In genomic region chr1:77796695-77797405, GRCh38 we compare ENCODE assay signal across 19 cellular contexts. TPM values are rescaled to one million over a fixed set of nuclear protein-coding genes. Genes with fewer than 3 reads are reported as not detected.
DNase-seq lines count a peak whose midpoint lies in the region; ATAC-seq, FAIRE-seq and TF ChIP-seq lines count a peak whose summit lies in the region.
"Had no signal": no experiment of that assay in that cellular context is flagged by ENCODE, and none has a peak within 500 bp of the region (broad histone marks: within the 10 kb centered on the region; RNA-seq: fewer than 3 reads in every experiment).

No MANE protein-coding gene starts in this region.

- H3K79me2 ChIP-seq in endothelial cell of umbilical vein (ENCODE audit: control insufficient read depth, insufficient read depth, low read length) = peaks cover 3% of the 10 kb centered on the region
- H3K79me2 ChIP-seq: parathyroid adenoma had no signal

- no peak for ATAC-seq in GM21529 (IDR thresholded peaks at IDR 0.05; ENCODE audit: unreplicated experiment)
- ATAC-seq in HG02981 (IDR thresholded peaks at IDR 0.05; ENCODE audit: unreplicated experiment) = no peak

- FAIRE-seq in endothelial cell of umbilical vein (lab: Jason Lieb, UNC) = peak; percentile 83
- FAIRE-seq: bronchial epithelial cell had no signal

- TF ChIP-seq POLR2A in endothelial cell of umbilical vein (IDR thresholded peaks at IDR 0.05; ENCODE audit: low read depth, low read length) = peak; percentile 44

- no peak overlapping the region for H2AFZ ChIP-seq in endothelial cell of umbilical vein (ENCODE audit: low read depth, low read length)
- H2AFZ ChIP-seq: parathyroid adenoma had no signal

- intact Hi-C loops in endothelial cell of umbilical vein (cut with micrococcal nuclease) = loop anchor here (1.0 kb wide), 1 partner anchor 18 kb away; the partner anchor contains the start of gene MIGA1

- H3K27me3 ChIP-seq in endothelial cell of umbilical vein (ENCODE audit: control insufficient read depth in 2 of 2, insufficient read depth in 2 of 2, low read length in 2 of 2) = no peaks in the 10 kb centered on the region
- H3K27me3 ChIP-seq: esophagus muscularis mucosa, Peyer's patch had no signal

- H3K36me3 ChIP-seq in endothelial cell of umbilical vein (ENCODE audit: control insufficient read depth in 2 of 2, extremely low read depth in 1 of 2, insufficient read depth in 2 of 2, low read length in 2 of 2) = peaks cover 3 to 6% of the 10 kb centered on the region in 2 experiments

- H4K20me1 ChIP-seq in endothelial cell of umbilical vein (replicated peaks; ENCODE audit: control insufficient read depth, extremely low read depth, insufficient read depth, low read length) = no peaks in the 10 kb centered on the region

- dilution Hi-C loops in endothelial cell of umbilical vein (cut with MboI; ENCODE audit: extremely low pct_ligation_motif_present, low sequenced_read_pairs) = no loop called here

- peaks cover 22% of the 10 kb centered on the region for H3K4me1 ChIP-seq in endothelial cell of umbilical vein (ENCODE audit: control insufficient read depth, extremely low read depth, insufficient read depth, low read length)
- H3K4me1 ChIP-seq: parathyroid adenoma, Peyer's patch had no signal

- no peaks in the 10 kb centered on the region for H3K9me1 ChIP-seq in endothelial cell of umbilical vein (replicated peaks; ENCODE audit: control insufficient read depth, extremely low read depth, insufficient read depth, low read length)

- DNase-seq in G401 (ENCODE audit: low spot score) (peak; percentile 8), RPMI7951 (ENCODE audit: low read depth) (peak; percentile 52), endothelial cell of umbilical vein (ENCODE audit: low read depth, low spot score) (peak; percentile 92), pons (ENCODE audit: low spot score) (peak; percentile 95), NCI-H2029 (lab: John Stamatoyannopoulos, UW) (no peak), HCEC 1CT (no peak)
- DNase-seq: activated CD4-positive, alpha-beta T cell treated with anti-CD3 and anti-CD28 coated beads, Interleukin-2, amount 50 U/mL, for 4 hours; activated effector memory CD4-positive, alpha-beta T cell treated with anti-CD3 and anti-CD28 coated beads, Interleukin-2, amount 50 U/mL, for 16 hours; DMS79 treated with DMSO at 0.1 percent for 48 hours; MM.1S; NCI-H345; Peyer's patch; stimulated activated CD4-positive, alpha-beta T cell treated with anti-CD3 and anti-CD28 coated beads, Interleukin-2, amount 100 ng/mL, for 24 hours had no signal

- POLR2A ChIA-PET in endothelial cell of umbilical vein (lab: Charles Lee) = interaction anchor here (1.3 kb wide), 1 partner anchor 182 kb away, joined by 4 read pairs; the partner anchor contains the start of gene FUBP1

- BruUV-seq in endothelial cell of umbilical vein (replicated peaks; lab: Mats Ljungman, UMichigan) = no TSS peak

- H3K9ac ChIP-seq in endothelial cell of umbilical vein (replicated peaks; ENCODE audit: extremely low read depth, insufficient read depth, low read length) = no peak overlapping the region
- H3K9ac ChIP-seq: parathyroid adenoma had no signal

- peak overlapping the region; percentile 24 for H3K4me2 ChIP-seq in endothelial cell of umbilical vein (ENCODE audit: insufficient read depth, low read length)

- peak overlapping the region; percentile 15 for H3K27ac ChIP-seq in endothelial cell of umbilical vein (ENCODE audit: insufficient read depth, low read depth, low read length)
- H3K27ac ChIP-seq: esophagus muscularis mucosa, HL-60, parathyroid adenoma, Peyer's patch had no signal

- H3K9me3 ChIP-seq in endothelial cell of umbilical vein (replicated peaks; ENCODE audit: control insufficient read depth, insufficient read depth, low read length) = no peaks in the 10 kb centered on the region
- H3K9me3 ChIP-seq: esophagus muscularis mucosa, Peyer's patch had no signal

- in situ Hi-C loops in G401 (cut with HindIII; ENCODE audit: low sequenced_read_pairs) = no loop called here

- no peak for TF ChIP-seq CTCF in endothelial cell of umbilical vein (IDR thresholded peaks at IDR 0.05; ENCODE audit: extremely low read depth in 1 of 2, insufficient read depth in 1 of 2, low read depth in 1 of 2, low read length in 2 of 2)

- no peak overlapping the region for H3K4me3 ChIP-seq in endothelial cell of umbilical vein (replicated peaks in 1 of 3; ENCODE audit: insufficient read depth in 1 of 3, low read depth in 1 of 3, low read length in 3 of 3)
- H3K4me3 ChIP-seq: esophagus muscularis mucosa, Peyer's patch had no signal

- CTCF ChIA-PET in endothelial cell of umbilical vein (lab: Charles Lee) = interaction anchor here (1.2 to 1.9 kb wide), 5 partner anchors 17 to 104 kb away, joined by 3 to 8 read pairs (median 8); partner anchors contain the start of gene MIGA1

TF ChIP-seq in endothelial cell of umbilical vein, 7 proteins besides CTCF, POLR2A, EP300 and RAD21:
- TF ChIP-seq POLR2AphosphoS5 (IDR thresholded peaks at IDR 0.05; ENCODE audit: insufficient read depth, low read depth, low read length) (peak; percentile 50), FOS (IDR thresholded peaks at IDR 0.05; ENCODE audit: borderline replicate concordance, insufficient read depth, low read length) (no peak), GATA2 (IDR thresholded peaks at IDR 0.05; ENCODE audit: insufficient read depth, insufficient read length, low read depth, low read length) (peak; percentile 54)

RNA-seq across cellular contexts. Expression of gene MIGA1, which starts 17.4 kb away (rescaled TPM):
- total RNA-seq in G401 (2014; rRNA removed; shearing (Covaris generic)) = 2.5 and 5.8 TPM in 2 replicates
- total RNA-seq in RPMI7951 (2014; rRNA removed; shearing (Covaris generic)) = 11.1 and 14.7 TPM in 2 replicates
- 13.7 and 14.6 TPM in 2 replicates for total RNA-seq in endothelial cell of umbilical vein
- 2.0 and 2.8 TPM in 2 replicates for polyA plus RNA-seq in endothelial cell of umbilical vein
- polyA plus RNA-seq in endothelial cell of umbilical vein (2011; cell fraction: cytosol; rRNA removed) = 2.4 and 2.5 TPM in 2 replicates
- polyA plus RNA-seq in endothelial cell of umbilical vein (2011; cell fraction: nucleus; rRNA removed) = 6.7 and 7.4 TPM in 2 replicates
- polyA plus RNA-seq in endothelial cell of umbilical vein (2012) = 8.2 and 9.0 TPM in 2 replicates
- 15.7 and 16.2 TPM in 2 replicates for polyA minus RNA-seq in endothelial cell of umbilical vein
- 2.4 TPM for polyA minus RNA-seq in endothelial cell of umbilical vein (2011; cell fraction: cytosol; rRNA and poly(A)+ RNA removed)
- polyA minus RNA-seq in endothelial cell of umbilical vein (2011; cell fraction: nucleus; rRNA and poly(A)+ RNA removed) = 16.5 and 19.7 TPM in 2 replicates

RNA-seq across cellular contexts. Expression of gene USP33, which starts 37.2 kb away (rescaled TPM):
- 52.2 and 67.4 TPM in 2 replicates for total RNA-seq in G401 (2014; rRNA removed; shearing (Covaris generic))
- total RNA-seq in RPMI7951 (2014; rRNA removed; shearing (Covaris generic)) = 73.5 and 84.5 TPM in 2 replicates
- 44.1 and 46.4 TPM in 2 replicates for total RNA-seq in endothelial cell of umbilical vein
- polyA plus RNA-seq in endothelial cell of umbilical vein = 15.7 and 22.5 TPM in 2 replicates
- 22.2 and 22.3 TPM in 2 replicates for polyA plus RNA-seq in endothelial cell of umbilical vein (2011; cell fraction: cytosol; rRNA removed)
- polyA plus RNA-seq in endothelial cell of umbilical vein (2011; cell fraction: nucleus; rRNA removed) = 61.9 and 77.1 TPM in 2 replicates
- 26.5 and 35.3 TPM in 2 replicates for polyA plus RNA-seq in endothelial cell of umbilical vein (2012)
- polyA minus RNA-seq in endothelial cell of umbilical vein = 35.2 and 40.7 TPM in 2 replicates
- polyA minus RNA-seq in endothelial cell of umbilical vein (2011; cell fraction: cytosol; rRNA and poly(A)+ RNA removed) = 21.3 TPM
- 64.9 and 85.9 TPM in 2 replicates for polyA minus RNA-seq in endothelial cell of umbilical vein (2011; cell fraction: nucleus; rRNA and poly(A)+ RNA removed)

Comparison
In these comparisons a context has a peak if more than half of its experiments do, and no peak if none do; other contexts are left out.
1. DNase-seq: peak in G401 (single experiment), RPMI7951 (single experiment), endothelial cell of umbilical vein (single experiment) and pons (single experiment); none in NCI-H2029 (single experiment) and HCEC 1CT (single experiment).